8 cellular contexts compared by ENCODE assay signal in genomic region chr12:8396225-8397071, GRCh38. TPM values are rescaled to one million over a fixed set of nuclear protein-coding genes. Genes with fewer than 3 reads are reported as not detected.
DNase-seq lines count a peak whose midpoint lies in the region; ATAC-seq, FAIRE-seq and TF ChIP-seq lines count a peak whose summit lies in the region.
"Not testable (repeated sequence)": the region's sequence is repeated elsewhere in the genome, so short reads cannot be mapped to it uniquely, and the experiment has no call there.

No MANE protein-coding gene starts in this region.

- H3K36me3 ChIP-seq in CD8-positive, alpha-beta T cell (ENCODE audit: insufficient read depth, low read length); K562 (ENCODE audit: control insufficient read depth, insufficient read depth, low read length): not testable (repeated sequence)

- BruUV-seq in K562 (replicated peaks; lab: Mats Ljungman, UMichigan) = not testable (repeated sequence)

- not testable (repeated sequence) for TF ChIP-seq POLR2A in K562 (conservative IDR thresholded peaks at IDR 0.05)

- not testable (repeated sequence) for TF ChIP-seq EP300 in K562 (IDR thresholded peaks at IDR 0.05; ENCODE audit: low read length)

- not testable (repeated sequence) for H3K36me3 Mint-ChIP-seq in CD8-positive, alpha-beta T cell

- not testable (repeated sequence) for H3K27ac Mint-ChIP-seq in CD8-positive, alpha-beta T cell

- H3K9me3 Mint-ChIP-seq in CD8-positive, alpha-beta T cell = not testable (repeated sequence)

- CTCF ChIA-PET in CD8-positive, alpha-beta T cell (lab: Charles Lee) = interaction anchor here (0.7 kb wide), 1 partner anchor 60 kb away, joined by 3 read pairs; no protein-coding TSS in a partner anchor
- CTCF ChIA-PET in HEK293T (lab: Yijun Ruan, JAX) = interaction anchor here (0.7 kb wide), 1 partner anchor 166 kb away, joined by 3 read pairs; no protein-coding TSS in a partner anchor
- CTCF ChIA-PET in K562 (lab: Yijun Ruan, JAX; ENCODE audit: low intra/inter-chr PET ratio) = interaction anchor here (0.7 kb wide), 1 partner anchor 195 kb away, joined by 3 read pairs; no protein-coding TSS in a partner anchor

- ATAC-seq in CD8-positive, alpha-beta T cell = peak; percentile 92
- ATAC-seq in K562 (peak; percentile 89), right cardiac atrium (peak; percentile 84 to 85)

- in situ Hi-C loops in K562 (cut with MboI) = loop anchor here (10.0 kb wide), 1 partner anchor 48 kb away; no protein-coding TSS in a partner anchor

- TF ChIP-seq RAD21 in K562 (CRISPR knock-in tag; conservative IDR thresholded peaks at IDR 0.05 in 1 of 2, IDR thresholded peaks at IDR 0.05 in 1 of 2) = not testable (repeated sequence)

- not testable (repeated sequence) for H3K4me2 ChIP-seq in K562 (ENCODE audit: insufficient read depth, low read length)

- H3K9me1 ChIP-seq in K562 (ENCODE audit: control insufficient read depth, insufficient read depth, low read length) = not testable (repeated sequence)

- H3K4me3 ChIP-seq in CD8-positive, alpha-beta T cell (ENCODE audit: low read depth, low read length) = peak overlapping the region; percentile 37
- not testable (repeated sequence) for H3K4me3 ChIP-seq in K562
- H3K4me3 ChIP-seq in right cardiac atrium (ENCODE audit: low read length) = peak overlapping the region; percentile 9

- not testable (repeated sequence) for FAIRE-seq in K562 (lab: Jason Lieb, UNC)

- peaks cover 22% of the 10 kb centered on the region for H3K27me3 Mint-ChIP-seq in CD8-positive, alpha-beta T cell (ENCODE audit: low read depth)

- POLR2A ChIA-PET in CD8-positive, alpha-beta T cell (lab: Charles Lee); HEK293T (lab: Yijun Ruan, JAX); K562 (lab: Yijun Ruan, JAX): not testable (repeated sequence)

- H3K4me1 Mint-ChIP-seq in CD8-positive, alpha-beta T cell (ENCODE audit: low read depth) = not testable (repeated sequence)

- intact Hi-C loops in CD8-positive, alpha-beta T cell (cut with DNase I, micrococcal nuclease) = loop anchor here in 1 of 2 experiments (10.0 kb wide), 3 partner anchors 102 to 292 kb away; no protein-coding TSS in a partner anchor
- intact Hi-C loops in K562 (cut with micrococcal nuclease); right cardiac atrium (cut with DNase I): not testable (repeated sequence)

- H3K27me3 ChIP-seq in CD8-positive, alpha-beta T cell (ENCODE audit: insufficient read depth, low read length); K562 (ENCODE audit: control insufficient read depth in 2 of 2, insufficient read depth in 2 of 2, low read length in 2 of 2); right cardiac atrium (ENCODE audit: control insufficient read depth, insufficient read depth): not testable (repeated sequence)

- peak; percentile 39 for TF ChIP-seq CTCF in CD8-positive, alpha-beta T cell (IDR thresholded peaks at IDR 0.05)
- TF ChIP-seq CTCF in K562 (IDR thresholded peaks at IDR 0.05 in 2 of 3, conservative IDR thresholded peaks at IDR 0.05 in 1 of 3; ENCODE audit: insufficient read depth in 2 of 3, low read depth in 1 of 3, low read length in 3 of 3) = peak in 2 of 3 experiments; percentile 41 to 69; a peak in 4 of 6 replicates

- not testable (repeated sequence) for H3K9me3 ChIP-seq in CD8-positive, alpha-beta T cell (ENCODE audit: low read length); K562 (replicated peaks; ENCODE audit: control insufficient read depth, insufficient read depth, low read depth, low read length); right cardiac atrium (ENCODE audit: control insufficient read depth, low read length)

- DNase-seq in CD8-positive, alpha-beta T cell = peak; percentile 38 to 84 (median 59)
- DNase-seq in HEK293T (ENCODE audit: extremely low spot score) (peak; percentile 37), NCI-H526 treated with DMSO at 0.1 percent for 48 hours (lab: John Stamatoyannopoulos, UW) (peak; percentile 7), K562 (ENCODE audit: extremely low read depth in 1 of 4, low spot score in 3 of 4) (peak; percentile 14 to 43 (median 32)), right cardiac atrium (peak; percentile 63 to 86 (median 86)), occipital lobe (lab: John Stamatoyannopoulos, UW) (peak; percentile 37)
- DNase-seq in activated CD4-positive, alpha-beta T cell treated with anti-CD3 and anti-CD28 coated beads for 4 hours = peak; percentile 51 to 64
- peak; percentile 13 to 51 for DNase-seq in stimulated activated CD8-positive, alpha-beta memory T cell treated with anti-CD3 and anti-CD28 coated beads, Interleukin-7, amount 100 ng/mL, for 4 hours (ENCODE audit: low read depth in 2 of 2)

- H3K4me1 ChIP-seq in CD8-positive, alpha-beta T cell (ENCODE audit: insufficient read depth, low read length); K562 (replicated peaks in 1 of 2; ENCODE audit: control insufficient read depth in 2 of 2, insufficient read depth in 2 of 2, low read length in 2 of 2); right cardiac atrium (ENCODE audit: control insufficient read depth, insufficient read depth, low read length): not testable (repeated sequence)

- H3K79me2 ChIP-seq in K562 (ENCODE audit: control insufficient read depth, insufficient read depth, low read length) = not testable (repeated sequence)

- not testable (repeated sequence) for H3K27ac ChIP-seq in CD8-positive, alpha-beta T cell (ENCODE audit: low read depth, low read length); K562 (ENCODE audit: extremely low read depth, low read depth, low read length); right cardiac atrium (ENCODE audit: low read length)

- 0% methylated on average over 6 of the region's 79 CpGs for WGBS in K562 (ENCODE audit: insufficient coverage, low coverage, missing lambda C conversion rate)
- 3% methylated on average over 78 of the region's 79 CpGs for WGBS in right cardiac atrium

- H4K20me1 ChIP-seq in K562 (replicated peaks; ENCODE audit: control insufficient read depth, insufficient read depth, low read length) = not testable (repeated sequence)

- peak overlapping the region; percentile 78 for H3K4me3 Mint-ChIP-seq in CD8-positive, alpha-beta T cell

- not testable (repeated sequence) for H3K9ac ChIP-seq in K562 (ENCODE audit: insufficient read depth in 1 of 2, low read depth in 2 of 2, low read length in 2 of 2)

- H2AFZ ChIP-seq in K562 (ENCODE audit: low read depth, low read length) = not testable (repeated sequence)

RNA-seq across cellular contexts. Expression of gene CLEC6A, which starts 59.3 kb away (rescaled TPM):
- not detected for total RNA-seq in CD8-positive, alpha-beta T cell
- not detected in 2 replicates for total RNA-seq in K562 (2011; cell fraction: chromatin; rRNA removed; ENCODE audit: low replicate concordance)
- total RNA-seq in K562 (2011; cell fraction: nucleolus; rRNA removed) = not detected in 2 replicates
- not detected in 2 replicates for total RNA-seq in K562 (2011; cell fraction: nucleoplasm; rRNA removed)
- not detected in 2 replicates for total RNA-seq in K562 (2014; rRNA removed)
- total RNA-seq in K562 (2014; rRNA removed; fragmentation: Illumina TruSeq; extraction: Trizol) = not detected in 2 replicates
- total RNA-seq in K562 (2015; rRNA removed; fragmentation: Illumina TruSeq; extraction: Trizol) = not detected in 2 replicates
- not detected in 2 replicates for total RNA-seq in K562 (2021)
- not detected in 2 replicates for polyA plus RNA-seq in K562 (2011; rRNA removed)
- polyA plus RNA-seq in K562 (2011; cell fraction: cytosol; rRNA removed) = not detected in 2 replicates
- not detected in 2 replicates for polyA plus RNA-seq in K562 (2011; cell fraction: nucleus; rRNA removed)
- not detected in 2 replicates for polyA plus RNA-seq in K562 (2012)
- polyA plus RNA-seq in K562 (2014; fragmentation: Illumina TruSeq; extraction: Trizol) = not detected in 2 replicates
- not detected for polyA plus RNA-seq in K562 (2014; fragmentation: Nextera tagmentation; extraction: Ambion mirVana)
- not detected in 2 replicates for polyA plus RNA-seq in K562 (2014; rRNA removed)
- not detected in 2 replicates for polyA minus RNA-seq in K562 (2011; rRNA and poly(A)+ RNA removed)
- polyA minus RNA-seq in K562 (2011; cell fraction: cytosol; rRNA and poly(A)+ RNA removed) = not detected in 2 replicates
- not detected in 2 replicates for polyA minus RNA-seq in K562 (2011; cell fraction: nucleus; rRNA and poly(A)+ RNA removed)
- total RNA-seq in right cardiac atrium = not detected
- polyA plus RNA-seq in right cardiac atrium = not detected
- total RNA-seq in occipital lobe = not detected

Comparison
In these comparisons a context has a peak if more than half of its experiments do, and no peak if none do; other contexts are left out.
1. DNase-seq: peak in every context shown above with its lines; median percentile 86 in right cardiac atrium; 59 in CD8-positive, alpha-beta T cell; 58 in activated CD4-positive, alpha-beta T cell treated with anti-CD3 and anti-CD28 coated beads for 4 hours; 37 in HEK293T; 37 in occipital lobe; 32 in K562; 32 in stimulated activated CD8-positive, alpha-beta memory T cell treated with anti-CD3 and anti-CD28 coated beads, Interleukin-7, amount 100 ng/mL, for 4 hours; 7 in NCI-H526 treated with DMSO at 0.1 percent for 48 hours.